8 cellular contexts compared by ENCODE assay signal in genomic region chr1:70353641-70354331, GRCh38. TPM values are rescaled to one million over a fixed set of nuclear protein-coding genes. Genes with fewer than 3 reads are reported as not detected.
DNase-seq lines count a peak whose midpoint lies in the region; ATAC-seq lines count a peak whose summit lies in the region.

No MANE protein-coding gene starts in this region.

- H3K23ac ChIP-seq in mesenchymal stem cell (ENCODE audit: low read length in 2 of 2), result peak overlapping the region in 1 of 2 experiments; percentile 86

- WGBS in mesenchymal stem cell, result under 1% methylated on average over 34 of the region's 34 CpGs

- peak overlapping the region; percentile 85 to 95 for H3K4ac ChIP-seq in mesenchymal stem cell (ENCODE audit: low read depth in 1 of 2, low read length in 2 of 2)

- peak overlapping the region; percentile 29 for H2BK120ac ChIP-seq in mesenchymal stem cell (ENCODE audit: low read depth, low read length)

- peak overlapping the region; percentile 85 for H3K27ac ChIP-seq in mesenchymal stem cell (ENCODE audit: low read length, poor library complexity, severe bottlenecking)

- H4K91ac ChIP-seq in mesenchymal stem cell (ENCODE audit: low read length), result peak overlapping the region; percentile 86

- H3K4me3 ChIP-seq in mesenchymal stem cell (ENCODE audit: insufficient read depth in 1 of 2, low read depth in 1 of 2, low read length in 2 of 2), result peak overlapping the region; percentile 80 to 99

- H3K4me1 ChIP-seq in mesenchymal stem cell (ENCODE audit: control insufficient read depth, insufficient read depth, low read depth, low read length), result peaks cover 7% of the 10 kb centered on the region

- peaks cover 22% of the 10 kb centered on the region for H3K36me3 Mint-ChIP-seq in T-helper 2 cell treated with Interferon-gamma antibody and Interleukin-4, amounts not matched to agents 5 μg/mL and 100 μg/mL, for 36 hours (ENCODE audit: low read depth)
- H3K36me3 Mint-ChIP-seq in dendritic cell treated with granulocyte-macrophage colony-stimulating factor and Interleukin-4, amounts not matched to agents 40 ng/mL and 50 ng/mL, for 4 days (ENCODE audit: low read depth), result peaks cover 23% of the 10 kb centered on the region
- peaks cover 23% of the 10 kb centered on the region for H3K36me3 Mint-ChIP-seq in stimulated activated naive CD8-positive, alpha-beta T cell treated with anti-CD3 and anti-CD28 coated beads, Interleukin-15, Interleukin-2, amounts not matched to agents 100 ng/mL and 50 ng/mL, for 24 hours (ENCODE audit: low read depth)

- H3K9me3 Mint-ChIP-seq in T-helper 2 cell treated with Interferon-gamma antibody and Interleukin-4, amounts not matched to agents 5 μg/mL and 100 μg/mL, for 36 hours, result peaks cover 3% of the 10 kb centered on the region
- H3K9me3 Mint-ChIP-seq in dendritic cell treated with granulocyte-macrophage colony-stimulating factor and Interleukin-4, amounts not matched to agents 40 ng/mL and 50 ng/mL, for 4 days, result peaks cover 7% of the 10 kb centered on the region
- H3K9me3 Mint-ChIP-seq in stimulated activated naive CD8-positive, alpha-beta T cell treated with anti-CD3 and anti-CD28 coated beads, Interleukin-15, Interleukin-2, amounts not matched to agents 100 ng/mL and 50 ng/mL, for 24 hours, result no peaks in the 10 kb centered on the region

- H2BK5ac ChIP-seq in mesenchymal stem cell (ENCODE audit: low read depth, low read length, poor library complexity, severe bottlenecking), result peak overlapping the region; percentile 5

- DNase-seq in EL, result peak; percentile 84
- peak; percentile 43 for DNase-seq in T-helper 2 cell treated with Interferon-gamma antibody and Interleukin-4, amounts not matched to agents 5 μg/mL and 100 μg/mL, for 36 hours (ENCODE audit: low spot score)
- DNase-seq in mesenchymal stem cell, result peak; percentile 93
- DNase-seq in HPDE6-E6E7 (ENCODE audit: extremely low spot score), result no peak

- H3K9ac ChIP-seq in mesenchymal stem cell (ENCODE audit: low read length), result peak overlapping the region; percentile 100

- H2AFZ ChIP-seq in mesenchymal stem cell (ENCODE audit: low read depth, low read length), result peak overlapping the region; percentile 48

- H2BK12ac ChIP-seq in mesenchymal stem cell (ENCODE audit: low read length in 2 of 2), result no peak overlapping the region

- no peaks in the 10 kb centered on the region for H3K27me3 ChIP-seq in mesenchymal stem cell (ENCODE audit: control insufficient read depth in 1 of 2, insufficient read depth in 1 of 2, low read length in 2 of 2)

- H4K8ac ChIP-seq in mesenchymal stem cell (ENCODE audit: low read length), result peak overlapping the region; percentile 49

- ATAC-seq in GM21360 (IDR thresholded peaks at IDR 0.05; ENCODE audit: unreplicated experiment), result peak; percentile 24
- ATAC-seq in HG03565 (IDR thresholded peaks at IDR 0.05; ENCODE audit: unreplicated experiment), result peak; percentile 24

- H3K27me3 Mint-ChIP-seq in T-helper 2 cell treated with Interferon-gamma antibody and Interleukin-4, amounts not matched to agents 5 μg/mL and 100 μg/mL, for 36 hours (ENCODE audit: low read depth), result no peaks in the 10 kb centered on the region
- no peaks in the 10 kb centered on the region for H3K27me3 Mint-ChIP-seq in dendritic cell treated with granulocyte-macrophage colony-stimulating factor and Interleukin-4, amounts not matched to agents 40 ng/mL and 50 ng/mL, for 4 days
- no peaks in the 10 kb centered on the region for H3K27me3 Mint-ChIP-seq in stimulated activated naive CD8-positive, alpha-beta T cell treated with anti-CD3 and anti-CD28 coated beads, Interleukin-15, Interleukin-2, amounts not matched to agents 100 ng/mL and 50 ng/mL, for 24 hours

- H3K9me3 ChIP-seq in mesenchymal stem cell (ENCODE audit: control insufficient read depth, low read length), result no peaks in the 10 kb centered on the region

- peaks cover 6% of the 10 kb centered on the region for H3K79me1 ChIP-seq in mesenchymal stem cell (replicated peaks; ENCODE audit: low read length, poor library complexity, severe bottlenecking)

- H3K4me1 Mint-ChIP-seq in T-helper 2 cell treated with Interferon-gamma antibody and Interleukin-4, amounts not matched to agents 5 μg/mL and 100 μg/mL, for 36 hours (ENCODE audit: low read depth), result peaks cover 27% of the 10 kb centered on the region
- H3K4me1 Mint-ChIP-seq in dendritic cell treated with granulocyte-macrophage colony-stimulating factor and Interleukin-4, amounts not matched to agents 40 ng/mL and 50 ng/mL, for 4 days (ENCODE audit: low read depth), result peaks cover 29% of the 10 kb centered on the region
- H3K4me1 Mint-ChIP-seq in stimulated activated naive CD8-positive, alpha-beta T cell treated with anti-CD3 and anti-CD28 coated beads, Interleukin-15, Interleukin-2, amounts not matched to agents 100 ng/mL and 50 ng/mL, for 24 hours (ENCODE audit: low read depth), result peaks cover 49% of the 10 kb centered on the region

- peak overlapping the region; percentile 81 to 96 for H3K14ac ChIP-seq in mesenchymal stem cell (ENCODE audit: low read length in 2 of 2)

- peak overlapping the region; percentile 41 to 90 for H3K18ac ChIP-seq in mesenchymal stem cell (ENCODE audit: low read depth in 1 of 2, low read length in 2 of 2)

- intact Hi-C loops in dendritic cell treated with granulocyte-macrophage colony-stimulating factor and Interleukin-4, amounts not matched to agents 40 ng/mL and 50 ng/mL, for 4 days (cut with micrococcal nuclease), result loop anchor here (2.0 to 5.0 kb wide), 3 partner anchors 57 to 149 kb away; partner anchors contain the start of genes CTH, LRRC40 and SRSF11

- peak overlapping the region; percentile 92 for H3K4me3 Mint-ChIP-seq in T-helper 2 cell treated with Interferon-gamma antibody and Interleukin-4, amounts not matched to agents 5 μg/mL and 100 μg/mL, for 36 hours
- peak overlapping the region; percentile 96 for H3K4me3 Mint-ChIP-seq in dendritic cell treated with granulocyte-macrophage colony-stimulating factor and Interleukin-4, amounts not matched to agents 40 ng/mL and 50 ng/mL, for 4 days
- peak overlapping the region; percentile 87 for H3K4me3 Mint-ChIP-seq in stimulated activated naive CD8-positive, alpha-beta T cell treated with anti-CD3 and anti-CD28 coated beads, Interleukin-15, Interleukin-2, amounts not matched to agents 100 ng/mL and 50 ng/mL, for 24 hours

- no peak overlapping the region for H2AK5ac ChIP-seq in mesenchymal stem cell (ENCODE audit: low read length, severe bottlenecking)

- peak overlapping the region; percentile 94 for H3K27ac Mint-ChIP-seq in T-helper 2 cell treated with Interferon-gamma antibody and Interleukin-4, amounts not matched to agents 5 μg/mL and 100 μg/mL, for 36 hours
- peak overlapping the region; percentile 97 for H3K27ac Mint-ChIP-seq in dendritic cell treated with granulocyte-macrophage colony-stimulating factor and Interleukin-4, amounts not matched to agents 40 ng/mL and 50 ng/mL, for 4 days
- H3K27ac Mint-ChIP-seq in stimulated activated naive CD8-positive, alpha-beta T cell treated with anti-CD3 and anti-CD28 coated beads, Interleukin-15, Interleukin-2, amounts not matched to agents 100 ng/mL and 50 ng/mL, for 24 hours, result peak overlapping the region; percentile 94

- H2BK15ac ChIP-seq in mesenchymal stem cell (ENCODE audit: low read depth, poor library complexity, severe bottlenecking), result peak overlapping the region; percentile 90

- H3K36me3 ChIP-seq in mesenchymal stem cell (ENCODE audit: control insufficient read depth in 1 of 2, insufficient read depth in 2 of 2, low read depth in 1 of 2, low read length in 2 of 2), result peaks cover 3 to 8% of the 10 kb centered on the region in 2 experiments

- peak overlapping the region; percentile 83 for H3K4me2 ChIP-seq in mesenchymal stem cell (ENCODE audit: low read length, poor library complexity, severe bottlenecking)

RNA-seq across cellular contexts. Expression of gene ANKRD13C, which starts 0.7 kb away (rescaled TPM):
- 22.4 TPM for polyA plus RNA-seq in mesenchymal stem cell (2013, experiment 1 of 2)
- 23.5 TPM for polyA plus RNA-seq in mesenchymal stem cell (2013, experiment 2 of 2)

RNA-seq across cellular contexts. Expression of gene CTH, which starts 57.3 kb away (rescaled TPM):
- polyA plus RNA-seq in mesenchymal stem cell (2013, experiment 1 of 2), result 5.9 TPM
- polyA plus RNA-seq in mesenchymal stem cell (2013, experiment 2 of 2), result 6.1 TPM
